ENCODE assay signal across 39 cellular contexts in the genomic region with DNA sequence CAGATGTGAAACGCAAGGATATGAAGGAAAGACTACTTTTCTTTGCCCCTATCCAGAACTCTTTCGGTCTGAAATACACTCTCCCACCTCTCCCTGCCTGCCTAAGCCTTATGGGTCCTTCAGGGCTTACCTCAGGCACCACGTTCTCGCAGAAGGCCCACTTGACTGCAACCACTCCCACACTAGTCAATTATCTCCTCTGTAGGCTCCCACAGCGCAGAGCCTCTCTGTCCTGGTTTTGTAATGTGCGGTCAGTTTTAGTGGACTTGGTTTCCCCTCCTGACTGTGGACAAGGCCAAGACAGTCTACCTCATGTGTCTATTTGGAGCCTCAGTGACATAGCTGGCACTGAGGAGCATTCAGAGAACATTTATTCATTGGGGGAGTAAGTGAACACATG. TPM values are rescaled to one million over a fixed set of nuclear protein-coding genes. Genes with fewer than 3 reads are reported as not detected.
"Had no signal": no experiment of that assay in that cellular context is flagged by ENCODE, and none has a peak within 500 bp of the region (broad histone marks: within the 10 kb centered on the region; RNA-seq: fewer than 3 reads in every experiment).

No MANE protein-coding gene starts in this region.

- H3K36me3 ChIP-seq: adrenal gland, brain microvascular endothelial cell, breast epithelium had no signal

- H3K27ac Mint-ChIP-seq: activated B cell treated with CpG ODN at 0.5 μM for 24 hours; activated CD4-positive, alpha-beta memory T cell treated with anti-CD3 and anti-CD28 coated beads for 36 hours; activated CD4-positive, alpha-beta T cell treated with anti-CD3 and anti-CD28 coated beads, Interleukin-2, amount 10 ng/mL, durations not matched to agents 24 days and 14 days; activated CD8-positive, alpha-beta memory T cell treated with anti-CD3 and anti-CD28 coated beads, Interleukin-2, amount 10 ng/mL, durations not matched to agents 7 days and 5 days; activated CD8-positive, alpha-beta T cell treated with anti-CD3 and anti-CD28 coated beads for 36 hours; activated naive CD4-positive, alpha-beta T cell treated with anti-CD3 and anti-CD28 coated beads for 36 hours; activated naive CD4-positive, alpha-beta T cell treated with anti-CD3 and anti-CD28 coated beads, Interleukin-2, amount 50 U/mL, for 72 hours; activated naive CD8-positive, alpha-beta T cell treated with anti-CD3 and anti-CD28 coated beads for 36 hours; activated T-cell treated with anti-CD3 and anti-CD28 coated beads, Interleukin-2, amount 50 U/mL, for 72 hours; activated T-helper 1 cell treated with anti-CD3 and anti-CD28 coated beads, Interleukin-12 subunit alpha, Interleukin-12 subunit beta, Interleukin-2, Interleukin-4 antibody, amounts not matched to agents 30 ng/mL and 10 ng/mL and 1 ng/mL, durations not matched to agents 14 hours and 24 hours and 36 hours; activated T-helper 17 cell treated with anti-CD3 and anti-CD28 coated beads, Interleukin-2, amount 50 U/mL, for 72 hours; T-helper 1 cell treated with Interleukin-12 subunit alpha and Interleukin-12 subunit beta and Interleukin-4 antibody, amounts not matched to agents 30 μg/mL and 1 μg/mL, for 36 hours; T-helper 2 cell treated with Interferon-gamma antibody and Interleukin-4, amounts not matched to agents 5 μg/mL and 100 μg/mL, for 36 hours had no signal

- H3K9me3 Mint-ChIP-seq: activated B cell treated with CpG ODN at 0.5 μM for 24 hours; activated CD4-positive, alpha-beta memory T cell treated with anti-CD3 and anti-CD28 coated beads for 36 hours; activated CD4-positive, alpha-beta T cell treated with anti-CD3 and anti-CD28 coated beads, Interleukin-2, amount 10 ng/mL, durations not matched to agents 24 days and 14 days; activated CD8-positive, alpha-beta T cell treated with anti-CD3 and anti-CD28 coated beads for 36 hours; activated naive CD4-positive, alpha-beta T cell treated with anti-CD3 and anti-CD28 coated beads for 36 hours; activated naive CD4-positive, alpha-beta T cell treated with anti-CD3 and anti-CD28 coated beads, Interleukin-2, amount 50 U/mL, for 72 hours; activated naive CD8-positive, alpha-beta T cell treated with anti-CD3 and anti-CD28 coated beads for 36 hours; activated T-cell treated with anti-CD3 and anti-CD28 coated beads, Interleukin-2, amount 50 U/mL, for 4 hours; activated T-cell treated with anti-CD3 and anti-CD28 coated beads, Interleukin-2, amount 50 U/mL, for 72 hours; activated T-helper 1 cell treated with anti-CD3 and anti-CD28 coated beads, Interleukin-12 subunit alpha, Interleukin-12 subunit beta, Interleukin-2, Interleukin-4 antibody, amounts not matched to agents 30 ng/mL and 10 ng/mL and 1 ng/mL, durations not matched to agents 14 hours and 24 hours and 36 hours; activated T-helper 17 cell treated with anti-CD3 and anti-CD28 coated beads, Interleukin-2, amount 50 U/mL, for 72 hours; T-helper 1 cell treated with Interleukin-12 subunit alpha and Interleukin-12 subunit beta and Interleukin-4 antibody, amounts not matched to agents 30 μg/mL and 1 μg/mL, for 36 hours; T-helper 2 cell treated with Interferon-gamma antibody and Interleukin-4, amounts not matched to agents 5 μg/mL and 100 μg/mL, for 36 hours had no signal

- DNase-seq: activated B cell treated with CpG ODN at 0.5 μM for 24 hours; activated CD4-positive, alpha-beta memory T cell treated with anti-CD3 and anti-CD28 coated beads for 36 hours; activated CD4-positive, alpha-beta T cell treated with anti-CD3 and anti-CD28 coated beads for 4 hours; activated CD4-positive, alpha-beta T cell treated with anti-CD3 and anti-CD28 coated beads, Interleukin-2, amount 10 ng/mL, durations not matched to agents 24 days and 14 days; activated CD4-positive, alpha-beta T cell treated with anti-CD3 and anti-CD28 coated beads, Interleukin-2, amount 50 U/mL, for 1 hour; activated CD4-positive, alpha-beta T cell treated with anti-CD3 and anti-CD28 coated beads, Interleukin-2, amount 50 U/mL, for 4 hours; activated CD4-positive, CD25-positive, alpha-beta regulatory T cell treated with anti-CD3 and anti-CD28 coated beads, Interleukin-2, amount 50 U/mL, for 72 hours; activated CD8-positive, alpha-beta memory T cell treated with anti-CD3 and anti-CD28 coated beads, Interleukin-2, amount 10 ng/mL, durations not matched to agents 7 days and 5 days; activated CD8-positive, alpha-beta T cell treated with anti-CD3 and anti-CD28 coated beads for 36 hours; activated effector memory CD4-positive, alpha-beta T cell treated with anti-CD3 and anti-CD28 coated beads, Interleukin-2, amount 50 U/mL, for 16 hours; activated gamma-delta T cell treated with Interleukin-2 at 50 U/mL for 16 hours; activated naive CD4-positive, alpha-beta T cell; activated naive CD4-positive, alpha-beta T cell treated with anti-CD3 and anti-CD28 coated beads for 36 hours; activated naive CD4-positive, alpha-beta T cell treated with anti-CD3 and anti-CD28 coated beads, Interleukin-2, amount 50 U/mL, for 16 hours; activated naive CD8-positive, alpha-beta T cell treated with anti-CD3 and anti-CD28 coated beads for 36 hours; activated T-cell treated with anti-CD3 and anti-CD28 coated beads for 4 hours; activated T-cell treated with anti-CD3 and anti-CD28 coated beads, Interleukin-2, amount 50 U/mL, for 1 hour; activated T-cell treated with anti-CD3 and anti-CD28 coated beads, Interleukin-2, amount 50 U/mL, for 4 hours; activated T-cell treated with anti-CD3 and anti-CD28 coated beads, Interleukin-2, amount 50 U/mL, for 72 hours; adrenal gland; amniotic stem cell; aorta; body of pancreas; brain microvascular endothelial cell; central memory CD4-positive, alpha-beta T cell; T-helper 1 cell; T-helper 2 cell; T-helper 9 cell had no signal

- H3K27me3 ChIP-seq: body of pancreas, brain microvascular endothelial cell had no signal

- ATAC-seq: activated CD8-positive, alpha-beta memory T cell treated with anti-CD3 and anti-CD28 coated beads, Interleukin-2, amount 10 ng/mL, durations not matched to agents 7 days and 5 days; activated CD8-positive, alpha-beta T cell treated with anti-CD3 and anti-CD28 coated beads for 36 hours; activated naive CD4-positive, alpha-beta T cell treated with anti-CD3 and anti-CD28 coated beads, Interleukin-2, amount 50 U/mL, for 72 hours; activated T-cell treated with anti-CD3 and anti-CD28 coated beads, Interleukin-2, amount 50 U/mL, for 4 hours; activated T-cell treated with anti-CD3 and anti-CD28 coated beads, Interleukin-2, amount 50 U/mL, for 72 hours; activated T-helper 17 cell treated with anti-CD3 and anti-CD28 coated beads, Interleukin-2, amount 50 U/mL, for 72 hours; body of pancreas had no signal

- H3K27ac ChIP-seq: adrenal gland, body of pancreas, brain microvascular endothelial cell, breast epithelium, VCaP had no signal

- H3K27me3 Mint-ChIP-seq: activated B cell treated with CpG ODN at 0.5 μM for 24 hours; activated CD4-positive, alpha-beta T cell treated with anti-CD3 and anti-CD28 coated beads, Interleukin-2, amount 10 ng/mL, durations not matched to agents 24 days and 14 days; activated naive CD8-positive, alpha-beta T cell treated with anti-CD3 and anti-CD28 coated beads for 36 hours had no signal

- H3K9me3 ChIP-seq: adrenal gland, body of pancreas, breast epithelium had no signal

- H3K36me3 Mint-ChIP-seq: activated CD4-positive, alpha-beta memory T cell treated with anti-CD3 and anti-CD28 coated beads for 36 hours; activated CD8-positive, alpha-beta memory T cell treated with anti-CD3 and anti-CD28 coated beads, Interleukin-2, amount 10 ng/mL, durations not matched to agents 7 days and 5 days; activated naive CD4-positive, alpha-beta T cell treated with anti-CD3 and anti-CD28 coated beads, Interleukin-2, amount 50 U/mL, for 72 hours; activated naive CD8-positive, alpha-beta T cell treated with anti-CD3 and anti-CD28 coated beads for 36 hours had no signal

- H3K4me1 Mint-ChIP-seq: activated B cell treated with CpG ODN at 0.5 μM for 24 hours; activated CD4-positive, alpha-beta T cell treated with anti-CD3 and anti-CD28 coated beads, Interleukin-2, amount 10 ng/mL, durations not matched to agents 24 days and 14 days; activated CD8-positive, alpha-beta memory T cell treated with anti-CD3 and anti-CD28 coated beads, Interleukin-2, amount 10 ng/mL, durations not matched to agents 7 days and 5 days; activated naive CD8-positive, alpha-beta T cell treated with anti-CD3 and anti-CD28 coated beads for 36 hours; activated T-helper 17 cell treated with anti-CD3 and anti-CD28 coated beads, Interleukin-2, amount 50 U/mL, for 72 hours had no signal

- H3K4me3 Mint-ChIP-seq: activated B cell treated with CpG ODN at 0.5 μM for 24 hours; activated CD4-positive, alpha-beta memory T cell treated with anti-CD3 and anti-CD28 coated beads for 36 hours; activated CD4-positive, alpha-beta T cell treated with anti-CD3 and anti-CD28 coated beads, Interleukin-2, amount 10 ng/mL, durations not matched to agents 24 days and 14 days; activated CD8-positive, alpha-beta memory T cell treated with anti-CD3 and anti-CD28 coated beads, Interleukin-2, amount 10 ng/mL, durations not matched to agents 7 days and 5 days; activated CD8-positive, alpha-beta T cell treated with anti-CD3 and anti-CD28 coated beads for 36 hours; activated naive CD4-positive, alpha-beta T cell treated with anti-CD3 and anti-CD28 coated beads for 36 hours; activated naive CD8-positive, alpha-beta T cell treated with anti-CD3 and anti-CD28 coated beads for 36 hours; activated T-cell treated with anti-CD3 and anti-CD28 coated beads, Interleukin-2, amount 50 U/mL, for 4 hours; activated T-cell treated with anti-CD3 and anti-CD28 coated beads, Interleukin-2, amount 50 U/mL, for 72 hours; activated T-helper 1 cell treated with anti-CD3 and anti-CD28 coated beads, Interleukin-12 subunit alpha, Interleukin-12 subunit beta, Interleukin-2, Interleukin-4 antibody, amounts not matched to agents 30 ng/mL and 10 ng/mL and 1 ng/mL, durations not matched to agents 14 hours and 24 hours and 36 hours; activated T-helper 17 cell treated with anti-CD3 and anti-CD28 coated beads, Interleukin-2, amount 50 U/mL, for 72 hours; T-helper 1 cell treated with Interleukin-12 subunit alpha and Interleukin-12 subunit beta and Interleukin-4 antibody, amounts not matched to agents 30 μg/mL and 1 μg/mL, for 36 hours; T-helper 2 cell treated with Interferon-gamma antibody and Interleukin-4, amounts not matched to agents 5 μg/mL and 100 μg/mL, for 36 hours had no signal

- FAIRE-seq: TTC549 had no signal

- H3K4me1 ChIP-seq: adrenal gland, body of pancreas, breast epithelium had no signal

- H3K4me3 ChIP-seq: adrenal gland, body of pancreas, breast epithelium had no signal

RNA-seq across cellular contexts. Expression of a gene that starts 11.1 kb away (rescaled TPM):
- total RNA-seq: activated B cell treated with CpG ODN at 0.5 μM for 24 hours; activated CD4-positive, alpha-beta memory T cell treated with anti-CD3 and anti-CD28 coated beads for 36 hours; activated CD4-positive, alpha-beta T cell treated with anti-CD3 and anti-CD28 coated beads, Interleukin-2, amount 10 ng/mL, durations not matched to agents 24 days and 14 days; activated CD8-positive, alpha-beta memory T cell treated with anti-CD3 and anti-CD28 coated beads, Interleukin-2, amount 10 ng/mL, durations not matched to agents 7 days and 5 days; activated CD8-positive, alpha-beta T cell treated with anti-CD3 and anti-CD28 coated beads for 36 hours; activated naive CD4-positive, alpha-beta T cell treated with anti-CD3 and anti-CD28 coated beads for 36 hours; activated naive CD4-positive, alpha-beta T cell treated with anti-CD3 and anti-CD28 coated beads, Interleukin-2, amount 50 U/mL, for 72 hours; activated naive CD8-positive, alpha-beta T cell treated with anti-CD3 and anti-CD28 coated beads for 36 hours; activated T-cell treated with anti-CD3 and anti-CD28 coated beads, Interleukin-2, amount 50 U/mL, for 4 hours; activated T-cell treated with anti-CD3 and anti-CD28 coated beads, Interleukin-2, amount 50 U/mL, for 72 hours; activated T-helper 1 cell treated with anti-CD3 and anti-CD28 coated beads, Interleukin-12 subunit alpha, Interleukin-12 subunit beta, Interleukin-2, Interleukin-4 antibody, amounts not matched to agents 30 ng/mL and 10 ng/mL and 1 ng/mL, durations not matched to agents 14 hours and 24 hours and 36 hours; activated T-helper 17 cell treated with anti-CD3 and anti-CD28 coated beads, Interleukin-2, amount 50 U/mL, for 72 hours; adrenal gland; aorta; astrocyte; body of pancreas; breast epithelium; cardiac septum; cerebellum had no signal
- polyA plus RNA-seq: adrenal gland, aorta had no signal

RNA-seq across cellular contexts. Expression of a gene that starts 29.8 kb away (rescaled TPM):
- total RNA-seq: activated B cell treated with CpG ODN at 0.5 μM for 24 hours; activated CD4-positive, alpha-beta memory T cell treated with anti-CD3 and anti-CD28 coated beads for 36 hours; activated CD4-positive, alpha-beta T cell treated with anti-CD3 and anti-CD28 coated beads, Interleukin-2, amount 10 ng/mL, durations not matched to agents 24 days and 14 days; activated CD8-positive, alpha-beta memory T cell treated with anti-CD3 and anti-CD28 coated beads, Interleukin-2, amount 10 ng/mL, durations not matched to agents 7 days and 5 days; activated CD8-positive, alpha-beta T cell treated with anti-CD3 and anti-CD28 coated beads for 36 hours; activated naive CD4-positive, alpha-beta T cell treated with anti-CD3 and anti-CD28 coated beads for 36 hours; activated naive CD4-positive, alpha-beta T cell treated with anti-CD3 and anti-CD28 coated beads, Interleukin-2, amount 50 U/mL, for 72 hours; activated naive CD8-positive, alpha-beta T cell treated with anti-CD3 and anti-CD28 coated beads for 36 hours; activated T-cell treated with anti-CD3 and anti-CD28 coated beads, Interleukin-2, amount 50 U/mL, for 4 hours; activated T-cell treated with anti-CD3 and anti-CD28 coated beads, Interleukin-2, amount 50 U/mL, for 72 hours; activated T-helper 1 cell treated with anti-CD3 and anti-CD28 coated beads, Interleukin-12 subunit alpha, Interleukin-12 subunit beta, Interleukin-2, Interleukin-4 antibody, amounts not matched to agents 30 ng/mL and 10 ng/mL and 1 ng/mL, durations not matched to agents 14 hours and 24 hours and 36 hours; activated T-helper 17 cell treated with anti-CD3 and anti-CD28 coated beads, Interleukin-2, amount 50 U/mL, for 72 hours; aorta; astrocyte; body of pancreas; breast epithelium; cerebellum had no signal
- polyA plus RNA-seq: aorta had no signal

RNA-seq across cellular contexts. Expression of a gene that starts 50.4 kb away (rescaled TPM):
- total RNA-seq: activated B cell treated with CpG ODN at 0.5 μM for 24 hours; activated CD4-positive, alpha-beta memory T cell treated with anti-CD3 and anti-CD28 coated beads for 36 hours; activated CD4-positive, alpha-beta T cell treated with anti-CD3 and anti-CD28 coated beads, Interleukin-2, amount 10 ng/mL, durations not matched to agents 24 days and 14 days; activated CD8-positive, alpha-beta memory T cell treated with anti-CD3 and anti-CD28 coated beads, Interleukin-2, amount 10 ng/mL, durations not matched to agents 7 days and 5 days; activated CD8-positive, alpha-beta T cell treated with anti-CD3 and anti-CD28 coated beads for 36 hours; activated naive CD4-positive, alpha-beta T cell treated with anti-CD3 and anti-CD28 coated beads for 36 hours; activated naive CD4-positive, alpha-beta T cell treated with anti-CD3 and anti-CD28 coated beads, Interleukin-2, amount 50 U/mL, for 72 hours; activated naive CD8-positive, alpha-beta T cell treated with anti-CD3 and anti-CD28 coated beads for 36 hours; activated T-cell treated with anti-CD3 and anti-CD28 coated beads, Interleukin-2, amount 50 U/mL, for 4 hours; activated T-cell treated with anti-CD3 and anti-CD28 coated beads, Interleukin-2, amount 50 U/mL, for 72 hours; activated T-helper 1 cell treated with anti-CD3 and anti-CD28 coated beads, Interleukin-12 subunit alpha, Interleukin-12 subunit beta, Interleukin-2, Interleukin-4 antibody, amounts not matched to agents 30 ng/mL and 10 ng/mL and 1 ng/mL, durations not matched to agents 14 hours and 24 hours and 36 hours; activated T-helper 17 cell treated with anti-CD3 and anti-CD28 coated beads, Interleukin-2, amount 50 U/mL, for 72 hours had no signal
- polyA plus RNA-seq: aorta had no signal
